8 cellular contexts compared by ENCODE assay signal in the genomic region with DNA sequence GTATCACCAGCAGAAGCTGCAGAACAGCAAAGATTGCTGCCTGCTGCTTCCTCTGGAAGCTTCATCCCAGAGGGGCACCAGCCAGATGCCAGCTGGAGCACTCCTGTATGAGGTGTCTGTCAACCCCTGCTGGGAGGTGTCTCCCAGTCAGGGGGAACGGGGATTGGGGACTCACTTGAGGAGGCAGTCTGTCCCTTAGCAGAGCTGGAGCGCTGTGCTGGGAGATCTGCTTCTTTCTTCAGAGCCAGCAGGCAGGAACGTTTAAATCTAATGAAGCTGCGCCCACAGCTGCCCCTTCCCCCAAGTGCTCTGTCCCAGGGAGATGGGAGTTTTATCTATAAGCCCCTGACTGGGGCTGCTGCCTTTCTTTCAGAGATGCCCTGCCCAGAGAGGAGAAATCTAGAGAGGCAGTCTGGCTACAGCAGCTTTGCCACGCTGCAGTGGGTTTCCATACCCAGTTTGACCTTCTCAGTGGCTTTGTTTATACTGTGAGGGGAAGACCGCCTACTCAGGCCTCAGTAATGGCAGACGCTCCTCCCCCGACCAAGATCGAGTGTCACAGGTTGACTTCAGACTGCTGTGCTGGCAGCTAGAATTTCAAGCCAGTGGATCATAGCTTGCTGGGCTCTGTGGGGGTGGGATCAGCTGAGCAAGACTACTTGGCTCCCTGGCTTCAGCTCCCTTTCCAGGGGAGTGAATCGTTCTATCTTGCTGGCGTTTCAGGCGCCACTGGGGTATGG.
DNase-seq lines count a peak whose midpoint lies in the region; ATAC-seq and TF ChIP-seq lines count a peak whose summit lies in the region.
"Not testable (repeated sequence)": the region's sequence is repeated elsewhere in the genome, so short reads cannot be mapped to it uniquely, and the experiment has no call there.

No MANE protein-coding gene starts in this region.

- TF ChIP-seq CTCF in Caco-2 (IDR thresholded peaks at IDR 0.05; ENCODE audit: insufficient read depth in 1 of 2, low read depth in 1 of 2, low read length in 1 of 2, severe bottlenecking in 1 of 2, unreplicated experiment in 1 of 2); HEK293 (tag by site-specific recombination; IDR thresholded peaks at IDR 0.05); WTC11 (IDR thresholded peaks at IDR 0.05); hepatocyte (IDR thresholded peaks at IDR 0.05; ENCODE audit: poor library complexity); neural progenitor cell (IDR thresholded peaks at IDR 0.05): not testable (repeated sequence)

- not testable (repeated sequence) for H3K4me1 Mint-ChIP-seq in Caco-2 (ENCODE audit: low read depth, unreplicated experiment)
- H3K4me1 Mint-ChIP-seq in WTC11 (peaks cover 24% of the 10 kb centered on the region), neural progenitor cell (peaks cover 12% of the 10 kb centered on the region)

- H3K4me2 ChIP-seq in hepatocyte, neural progenitor cell: not testable (repeated sequence)

- H3K9me3 Mint-ChIP-seq in Caco-2 (ENCODE audit: unreplicated experiment); WTC11; neural progenitor cell: not testable (repeated sequence)

- H3K9ac ChIP-seq in neural progenitor cell: not testable (repeated sequence)

- H3K36me3 Mint-ChIP-seq in Caco-2 (ENCODE audit: insufficient read depth, unreplicated experiment); WTC11; neural progenitor cell: not testable (repeated sequence)

- H3K9me2 ChIP-seq in hepatocyte (replicated peaks; ENCODE audit: insufficient read depth): not testable (repeated sequence)

- H3K79me2 ChIP-seq in hepatocyte; neural progenitor cell (ENCODE audit: low read depth): not testable (repeated sequence)

- H3K27me3 ChIP-seq in Caco-2 (replicated peaks; ENCODE audit: control insufficient read depth, insufficient read depth, low read length); hepatocyte; neural progenitor cell: not testable (repeated sequence)

- POLR2A ChIA-PET in Caco-2 (lab: Charles Lee); HEK293 (lab: Yijun Ruan, JAX); WTC11 (lab: Charles Lee): not testable (repeated sequence)

- H2AFZ ChIP-seq in hepatocyte: not testable (repeated sequence)
- peak overlapping the region; percentile 77 for H2AFZ ChIP-seq in neural progenitor cell (replicated peaks)

- H3K4me3 Mint-ChIP-seq in Caco-2 (ENCODE audit: unreplicated experiment) (peak overlapping the region; percentile 37), WTC11 (peak overlapping the region; percentile 23)
- H3K4me3 Mint-ChIP-seq in neural progenitor cell: not testable (repeated sequence)

- ATAC-seq in WTC11: peak; percentile 98

- not testable (repeated sequence) for H3K27ac ChIP-seq in HEK293 (ENCODE audit: extremely low read depth, low read depth, low read length); hepatocyte; neural progenitor cell

- H3K27me3 Mint-ChIP-seq in Caco-2 (ENCODE audit: insufficient read depth, unreplicated experiment); WTC11 (ENCODE audit: low read depth); neural progenitor cell (ENCODE audit: insufficient read depth, low read depth): not testable (repeated sequence)

- H3K27ac Mint-ChIP-seq in Caco-2 (ENCODE audit: unreplicated experiment): not testable (repeated sequence)
- peak overlapping the region; percentile 96 for H3K27ac Mint-ChIP-seq in WTC11
- H3K27ac Mint-ChIP-seq in neural progenitor cell: peak overlapping the region; percentile 90

- not testable (repeated sequence) for H3K4me3 ChIP-seq in Caco-2 (ENCODE audit: low read depth, low read length); HEK293 (ENCODE audit: low read depth, low read length); hepatocyte; neural progenitor cell

- 47% methylated on average over 12 of the region's 12 CpGs for WGBS in hepatocyte (ENCODE audit: low lambda C conversion rate, missing lambda C conversion rate)

- H3K36me3 ChIP-seq in Caco-2 (ENCODE audit: control insufficient read depth, insufficient read depth, low read length); HEK293 (ENCODE audit: control insufficient read depth in 2 of 2, insufficient read depth in 1 of 2, low read length in 2 of 2); hepatocyte (replicated peaks; ENCODE audit: insufficient read depth, low read depth); neural progenitor cell: not testable (repeated sequence)

- BruUV-seq in Caco-2 (replicated peaks; lab: Mats Ljungman, UMichigan): not testable (repeated sequence)

- H3F3A ChIP-seq in neural progenitor cell (ENCODE audit: low read depth): not testable (repeated sequence)

- intact Hi-C loops in Caco-2 (cut with micrococcal nuclease; ENCODE audit: unreplicated experiment): not testable (repeated sequence)

- H3K9me3 ChIP-seq in Caco-2; HEK293 (ENCODE audit: control insufficient read depth, insufficient read depth, low read depth, low read length); hepatocyte (ENCODE audit: low read depth); neural progenitor cell (ENCODE audit: low read depth): not testable (repeated sequence)

- peak; percentile 4 to 36 for DNase-seq in Caco-2
- peak; percentile 15 for DNase-seq in NCI-H1092 treated with DMSO at 0.1 percent for 48 hours (lab: John Stamatoyannopoulos, UW)
- peak; percentile 2 for DNase-seq in NCI-H748 (lab: John Stamatoyannopoulos, UW; ENCODE audit: unreplicated experiment)
- peak; percentile 63 for DNase-seq in WTC11 (ENCODE audit: low spot score)
- peak; percentile 4 for DNase-seq in hepatocyte (ENCODE audit: low spot score)
- DNase-seq in kidney glomerular epithelial cell (lab: John Stamatoyannopoulos, UW): peak; percentile 31
- peak; percentile 67 for DNase-seq in neural progenitor cell (ENCODE audit: low spot score)

- CTCF ChIA-PET in Caco-2 (lab: Charles Lee); HEK293 (lab: Yijun Ruan, JAX): not testable (repeated sequence)
- CTCF ChIA-PET in WTC11 (lab: Charles Lee): interaction anchor here (0.9 kb wide), 1 partner anchor 116 kb away, joined by 3 read pairs; no protein-coding TSS in a partner anchor

- not testable (repeated sequence) for H4K20me1 ChIP-seq in hepatocyte (ENCODE audit: insufficient read depth, poor library complexity, severe bottlenecking); neural progenitor cell (ENCODE audit: low read depth)

- H3K4me1 ChIP-seq in Caco-2; HEK293 (ENCODE audit: control insufficient read depth, insufficient read depth, low read length); hepatocyte (ENCODE audit: insufficient read depth); neural progenitor cell: not testable (repeated sequence)

TF ChIP-seq in HEK293, 187 proteins besides CTCF, POLR2A, EP300 and RAD21:
- TF ChIP-seq EGR2 (tag by site-specific recombination; IDR thresholded peaks at IDR 0.05; ENCODE audit: low read depth) (peak; percentile 47), ZFHX2 (tag by site-specific recombination; conservative IDR thresholded peaks at IDR 0.05) (peak; percentile 45)

TF ChIP-seq in WTC11, 78 proteins besides CTCF, POLR2A, EP300 and RAD21 (continues in another document):
- 0 out of 2 replicates have a peak, but pooled peaks have one; percentile 31 for TF ChIP-seq AFF4 (CRISPR knock-in tag; IDR thresholded peaks at IDR 0.05; ENCODE audit: borderline replicate concordance)
- peak; percentile 27; the same call in 1 of the 2 replicates for TF ChIP-seq FOXK1 (CRISPR knock-in tag; IDR thresholded peaks at IDR 0.05)

Comparison
In these comparisons a context has a peak if more than half of its experiments do, and no peak if none do; other contexts are left out.
1. DNase-seq: peak in every context shown above with its lines; median percentile 67 in neural progenitor cell; 63 in WTC11; 31 in kidney glomerular epithelial cell; 20 in Caco-2; 15 in NCI-H1092 treated with DMSO at 0.1 percent for 48 hours; 4 in hepatocyte; 2 in NCI-H748.